ENCODE assay signal across 8 cellular contexts in genomic region chr11:35394941-35395340, GRCh38.
"Had no signal": no experiment of that assay in that cellular context is flagged by ENCODE, and none has a peak within 500 bp of the region (broad histone marks: within the 10 kb centered on the region; RNA-seq: fewer than 3 reads in every experiment).

No MANE protein-coding gene starts in this region.

- FAIRE-seq: G401.6, GM12878, GM12891, GM12892, GM18507, GM19239 had no signal

- H3K4me3 ChIP-seq: GM12878 had no signal

- DNase-seq: GDM1, GF-D8 had no signal

- ATAC-seq: GM12878 had no signal
